Comparison of ENCODE assay signal across 20 cellular contexts in genomic region chr10:16835223-16835622, GRCh38. TPM values are rescaled to one million over a fixed set of nuclear protein-coding genes. Genes with fewer than 3 reads are reported as not detected.
DNase-seq lines count a peak whose midpoint lies in the region; ATAC-seq, FAIRE-seq and TF ChIP-seq lines count a peak whose summit lies in the region.
"Had no signal": no experiment of that assay in that cellular context is flagged by ENCODE, and none has a peak within 500 bp of the region (broad histone marks: within the 10 kb centered on the region; RNA-seq: fewer than 3 reads in every experiment).

No MANE protein-coding gene starts in this region.

- DNase-seq in activated CD8-positive, alpha-beta memory T cell treated with anti-CD3 and anti-CD28 coated beads, Interleukin-2, amount 10 ng/mL, durations not matched to agents 7 days and 5 days = no peak
- no peak for DNase-seq in activated CD8-positive, alpha-beta memory T cell treated with anti-CD3 and anti-CD28 coated beads for 24 hours
- DNase-seq in OCI-LY7 (ENCODE audit: low spot score) (peak; percentile 39), endothelial cell (ENCODE audit: low spot score) (no peak), D721Med (ENCODE audit: insufficient read length, low spot score) (no peak)
- peak; percentile 20 for DNase-seq in activated naive CD4-positive, alpha-beta T cell treated with Interleukin-2 at 50 U/mL for 16 hours
- DNase-seq in stimulated activated CD4-positive, alpha-beta T cell treated with anti-CD3 and anti-CD28 coated beads, Interleukin-15, amount 100 ng/mL, for 24 hours = peak; percentile 33
- DNase-seq: Caco-2; effector CD8-positive, alpha-beta T cell; left cardiac atrium; NCI-H1930; NCI-H524 treated with DMSO at 0.1 percent for 48 hours; stomach had no signal

- H3K27ac Mint-ChIP-seq in activated CD8-positive, alpha-beta memory T cell treated with anti-CD3 and anti-CD28 coated beads, Interleukin-2, amount 10 ng/mL, durations not matched to agents 7 days and 5 days = peak overlapping the region; percentile 47
- no peak overlapping the region for H3K27ac Mint-ChIP-seq in endothelial cell (ENCODE audit: unreplicated experiment)
- H3K27ac Mint-ChIP-seq: WTC11 had no signal

- H3K4me1 Mint-ChIP-seq in activated CD8-positive, alpha-beta memory T cell treated with anti-CD3 and anti-CD28 coated beads, Interleukin-2, amount 10 ng/mL, durations not matched to agents 7 days and 5 days = peaks cover 20% of the 10 kb centered on the region
- H3K4me1 Mint-ChIP-seq in endothelial cell (ENCODE audit: unreplicated experiment) = peaks cover 18% of the 10 kb centered on the region

- POLR2A ChIA-PET in OCI-LY7 (lab: Charles Lee) = interaction anchor here (0.7 to 1.8 kb wide), 2 partner anchors 18 to 22 kb away, joined by 3 to 11 read pairs; partner anchors contain the start of gene RSU1

- H3K36me3 Mint-ChIP-seq in activated CD8-positive, alpha-beta memory T cell treated with anti-CD3 and anti-CD28 coated beads, Interleukin-2, amount 10 ng/mL, durations not matched to agents 7 days and 5 days = no peaks in the 10 kb centered on the region
- peaks cover 4% of the 10 kb centered on the region for H3K36me3 Mint-ChIP-seq in endothelial cell (ENCODE audit: low read depth, unreplicated experiment)
- H3K36me3 Mint-ChIP-seq: WTC11 had no signal

- no peaks in the 10 kb centered on the region for H3K9me3 Mint-ChIP-seq in activated CD8-positive, alpha-beta memory T cell treated with anti-CD3 and anti-CD28 coated beads, Interleukin-2, amount 10 ng/mL, durations not matched to agents 7 days and 5 days (ENCODE audit: low read depth)
- H3K9me3 Mint-ChIP-seq in endothelial cell (ENCODE audit: unreplicated experiment) = no peaks in the 10 kb centered on the region
- H3K9me3 Mint-ChIP-seq: WTC11 had no signal

- CTCF ChIA-PET in activated CD8-positive, alpha-beta memory T cell treated with anti-CD3 and anti-CD28 coated beads, Interleukin-2, amount 10 ng/mL, durations not matched to agents 7 days and 5 days (lab: Charles Lee) = interaction anchor here (0.8 to 1.4 kb wide), 4 partner anchors 18 to 423 kb away, joined by 3 to 4 read pairs (median 4); partner anchors contain the start of gene RSU1
- CTCF ChIA-PET in OCI-LY7 (lab: Charles Lee; ENCODE audit: unreplicated experiment) = no interaction called here

- ATAC-seq in activated CD8-positive, alpha-beta memory T cell treated with anti-CD3 and anti-CD28 coated beads, Interleukin-2, amount 10 ng/mL, durations not matched to agents 7 days and 5 days = peak; percentile 58
- no peak for ATAC-seq in GM21360 (IDR thresholded peaks at IDR 0.05; ENCODE audit: unreplicated experiment)
- ATAC-seq: left cardiac atrium, Panc1, sciatic nerve, WTC11 had no signal

- no peaks in the 10 kb centered on the region for H4K20me1 ChIP-seq in OCI-LY7 (ENCODE audit: insufficient read depth, low read length)

- no peaks in the 10 kb centered on the region for H3K27me3 Mint-ChIP-seq in activated CD8-positive, alpha-beta memory T cell treated with anti-CD3 and anti-CD28 coated beads, Interleukin-2, amount 10 ng/mL, durations not matched to agents 7 days and 5 days
- H3K27me3 Mint-ChIP-seq in endothelial cell (ENCODE audit: unreplicated experiment) = peaks cover 5% of the 10 kb centered on the region

- FAIRE-seq in D721Med (lab: Jason Lieb, UNC) = no peak
- FAIRE-seq: urothelium cell line had no signal

- no peak for TF ChIP-seq CTCF in OCI-LY7 (conservative IDR thresholded peaks at IDR 0.05; ENCODE audit: low read length)
- TF ChIP-seq CTCF in endothelial cell (IDR thresholded peaks at IDR 0.05; ENCODE audit: unreplicated experiment) = no peak
- no peak for TF ChIP-seq CTCF in D721Med (IDR thresholded peaks at IDR 0.05; ENCODE audit: insufficient read depth, missing control alignments)

- no peaks in the 10 kb centered on the region for H3K9me2 ChIP-seq in OCI-LY7 (ENCODE audit: insufficient read depth, low read length)

- H3K4me2 ChIP-seq in OCI-LY7 (ENCODE audit: low read length) = peak overlapping the region; percentile 11; the same call in 1 of the 2 replicates

- no peaks in the 10 kb centered on the region for H3K9me3 ChIP-seq in OCI-LY7 (ENCODE audit: low read length)
- H3K9me3 ChIP-seq: HAP-1, stomach had no signal

- peak overlapping the region; percentile 46 for H3K4me3 Mint-ChIP-seq in activated CD8-positive, alpha-beta memory T cell treated with anti-CD3 and anti-CD28 coated beads, Interleukin-2, amount 10 ng/mL, durations not matched to agents 7 days and 5 days
- no peak overlapping the region for H3K4me3 Mint-ChIP-seq in endothelial cell (ENCODE audit: unreplicated experiment)
- H3K4me3 Mint-ChIP-seq: WTC11 had no signal

- BruUV-seq in OCI-LY7 (replicated peaks; lab: Mats Ljungman, UMichigan) = no TSS peak

- H2AFZ ChIP-seq in OCI-LY7 (ENCODE audit: low read length) = 0 out of 2 replicates have a peak overlapping the region, but pooled peaks have one; percentile 40

- peaks cover 5% of the 10 kb centered on the region for H3K4me1 ChIP-seq in OCI-LY7 (ENCODE audit: insufficient read depth, low read length, poor library complexity, severe bottlenecking)
- H3K4me1 ChIP-seq: Caco-2, HAP-1 had no signal

- H3K36me3 ChIP-seq in OCI-LY7 (ENCODE audit: insufficient read depth, low read length) = no peaks in the 10 kb centered on the region
- H3K36me3 ChIP-seq: cardiac muscle cell, HAP-1, stomach had no signal

- no peak overlapping the region for H3K4me3 ChIP-seq in OCI-LY7 (ENCODE audit: low read depth, low read length, poor library complexity, severe bottlenecking)
- H3K4me3 ChIP-seq: cardiac muscle cell, HAP-1, stomach had no signal

- intact Hi-C loops in OCI-LY7 (cut with micrococcal nuclease; ENCODE audit: unreplicated experiment) = no loop called here

- no peak overlapping the region for H3K27ac ChIP-seq in OCI-LY7 (ENCODE audit: low read depth, low read length, poor library complexity, severe bottlenecking)
- H3K27ac ChIP-seq: cardiac muscle cell, stomach had no signal

- H3K79me2 ChIP-seq in OCI-LY7 (ENCODE audit: insufficient read depth, low read depth, low read length) = no peaks in the 10 kb centered on the region

RNA-seq across cellular contexts. Expression of gene RSU1, which starts 18.0 kb away (rescaled TPM):
- total RNA-seq in activated CD8-positive, alpha-beta memory T cell treated with anti-CD3 and anti-CD28 coated beads, Interleukin-2, amount 10 ng/mL, durations not matched to agents 7 days and 5 days = 10 to 100 TPM; 51.6 to 74.1 TPM
- 25.3 and 26.0 TPM in 2 replicates for total RNA-seq in OCI-LY7 (2014; rRNA removed; shearing (Covaris generic))
- total RNA-seq in OCI-LY7 (2022) (31.1 and 34.8 TPM in 2 replicates), endothelial cell (ENCODE audit: unreplicated experiment) (118 TPM)

Comparison
In these comparisons a context has a peak if more than half of its experiments do, and no peak if none do; other contexts are left out.
1. DNase-seq: peak in OCI-LY7 (single experiment), activated naive CD4-positive, alpha-beta T cell treated with Interleukin-2 at 50 U/mL for 16 hours (single experiment) and stimulated activated CD4-positive, alpha-beta T cell treated with anti-CD3 and anti-CD28 coated beads, Interleukin-15, amount 100 ng/mL, for 24 hours (single experiment); none in activated CD8-positive, alpha-beta memory T cell treated with anti-CD3 and anti-CD28 coated beads, Interleukin-2, amount 10 ng/mL, durations not matched to agents 7 days and 5 days (single experiment), activated CD8-positive, alpha-beta memory T cell treated with anti-CD3 and anti-CD28 coated beads for 24 hours (single experiment), endothelial cell (single experiment) and D721Med (single experiment).